Comparison of ENCODE assay signal across 31 cellular contexts in genomic region chrX:150487369-150488094, GRCh38.
"Had no signal": no experiment of that assay in that cellular context is flagged by ENCODE, and none has a peak within 500 bp of the region (broad histone marks: within the 10 kb centered on the region; RNA-seq: fewer than 3 reads in every experiment).

No MANE protein-coding gene starts in this region.

- H3K4me1 ChIP-seq: esophagus squamous epithelium, heart right ventricle, neural progenitor cell, prostate gland, right atrium auricular region, sigmoid colon, spleen, upper lobe of left lung had no signal

- DNase-seq: cerebellar nuclear complex; dorsolateral prefrontal cortex; effector CD8-positive, alpha-beta T cell; endodermal cell; esophagus squamous epithelium; foreskin melanocyte; glutamatergic neuron; heart right ventricle; hippocampal formation; left cardiac atrium; left ventricle myocardium superior; mesenchymal stem cell; mucosa of descending colon; naive B cell; sigmoid colon; spleen; stimulated activated CD4-positive, alpha-beta T cell treated with anti-CD3 and anti-CD28 coated beads, Interleukin-4, amount 100 ng/mL, for 4 hours; stimulated activated naive CD8-positive, alpha-beta T cell treated with anti-CD3 and anti-CD28 coated beads, Interleukin-15, Interleukin-2, amounts not matched to agents 100 U/mL and 50 U/mL, for 24 hours; substantia nigra; upper lobe of left lung had no signal

- H3K4me3 ChIP-seq: dorsolateral prefrontal cortex, esophagus squamous epithelium, heart right ventricle, lung, mucosa of descending colon, neural progenitor cell, prostate gland, right atrium auricular region, sigmoid colon, skin epidermis, spleen, thoracic aorta, tibial nerve, upper lobe of left lung had no signal

- FAIRE-seq: islet of Langerhans, urothelium cell line had no signal

- H3K9ac ChIP-seq: neural progenitor cell had no signal

- H3K36me3 ChIP-seq: esophagus squamous epithelium, heart right ventricle, neural progenitor cell, prostate gland, right atrium auricular region, sigmoid colon, spleen, thoracic aorta, tibial nerve, upper lobe of left lung had no signal

- H3K27ac ChIP-seq: dorsolateral prefrontal cortex, esophagus squamous epithelium, heart right ventricle, neural progenitor cell, prostate gland, right atrium auricular region, sigmoid colon, skin epidermis, spleen, thoracic aorta, tibial nerve, upper lobe of left lung had no signal

- H3K9me3 ChIP-seq: esophagus squamous epithelium, heart right ventricle, mucosa of descending colon, prostate gland, right atrium auricular region, sigmoid colon, spleen, thoracic aorta, tibial nerve, upper lobe of left lung had no signal

- H3K4me2 ChIP-seq: neural progenitor cell had no signal

- H3K27me3 ChIP-seq: esophagus squamous epithelium, neural progenitor cell, right atrium auricular region, sigmoid colon, spleen, tibial nerve, upper lobe of left lung had no signal

- ATAC-seq: heart right ventricle; left cardiac atrium; left ventricle myocardium superior; mucosa of descending colon; natural killer cell treated with Interleukin-12 subunit alpha and Interleukin-12 subunit beta and Interleukin-15 and Interleukin-18, amount 100 ng/mL, for 72 hours; stimulated activated memory B cell treated with anti-CD40 and anti-IgM and Interleukin-4, amounts not matched to agents 10 μg/mL and 1 μg/mL and 100 μg/mL, for 72 hours; stimulated activated naive CD8-positive, alpha-beta T cell treated with anti-CD3 and anti-CD28 coated beads, Interleukin-15, Interleukin-2, amounts not matched to agents 100 U/mL and 50 U/mL, for 24 hours had no signal

- H2AFZ ChIP-seq: neural progenitor cell had no signal
